In the genomic region with DNA sequence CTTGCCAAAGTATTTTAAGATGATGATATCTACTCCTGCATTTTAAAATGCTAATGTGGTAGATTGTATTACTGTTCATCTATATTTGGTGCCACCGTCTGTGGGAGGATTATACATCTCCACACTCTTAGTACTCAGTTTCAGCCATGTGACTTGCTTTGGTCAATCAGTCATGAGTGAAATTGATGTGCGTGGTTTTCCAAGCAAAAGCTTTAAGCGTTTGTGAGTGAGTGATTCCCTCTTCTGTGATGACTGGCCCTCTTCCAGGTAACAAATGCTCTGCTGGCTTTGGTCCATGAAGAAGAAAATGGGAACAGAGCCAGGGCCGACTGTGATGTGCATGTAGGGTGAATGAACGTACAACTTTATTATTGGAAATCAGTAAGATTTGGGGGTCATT, we compare ENCODE assay signal across 10 cellular contexts.
A peak's percentile ranks its signal among the peaks of the same experiment; 100 is the strongest.
DNase-seq lines count a peak whose midpoint lies in the region; ATAC-seq and TF ChIP-seq lines count a peak whose summit lies in the region.
"Had no signal": no experiment of that assay in that cellular context is flagged by ENCODE, and none has a peak within 500 bp of the region (broad histone marks: within the 10 kb centered on the region; RNA-seq: fewer than 3 reads in every experiment).

No MANE protein-coding gene starts in this region.

- H3K9me2 ChIP-seq in PC-9 (ENCODE audit: insufficient read depth), result no peaks in the 10 kb centered on the region

- H3K36me3 ChIP-seq in fibroblast of lung (ENCODE audit: control insufficient read depth, insufficient read depth, low read length) (no peaks in the 10 kb centered on the region), PC-9 (ENCODE audit: low read depth) (no peaks in the 10 kb centered on the region)
- H3K36me3 ChIP-seq: vagina had no signal

- no peaks in the 10 kb centered on the region for H4K20me1 ChIP-seq in fibroblast of lung (ENCODE audit: control insufficient read depth, extremely low read depth, insufficient read depth, low read length)
- no peaks in the 10 kb centered on the region for H4K20me1 ChIP-seq in PC-9 (ENCODE audit: insufficient read depth)

- H3K4me1 ChIP-seq in fibroblast of lung (ENCODE audit: control insufficient read depth, extremely low read depth, insufficient read depth, low read length) (no peaks in the 10 kb centered on the region), PC-9 (replicated peaks; ENCODE audit: insufficient read depth) (no peaks in the 10 kb centered on the region)
- H3K4me1 ChIP-seq: vagina had no signal

- H3K9ac ChIP-seq in fibroblast of lung (ENCODE audit: insufficient read depth, low read length), result no peak overlapping the region

- no peaks in the 10 kb centered on the region for H3K27me3 ChIP-seq in fibroblast of lung (ENCODE audit: control insufficient read depth, insufficient read depth, low read length)
- no peaks in the 10 kb centered on the region for H3K27me3 ChIP-seq in PC-9 (ENCODE audit: insufficient read depth, low read depth)
- H3K27me3 ChIP-seq: vagina had no signal

- H3K79me2 ChIP-seq in fibroblast of lung (ENCODE audit: control insufficient read depth, insufficient read depth, low read length) (no peaks in the 10 kb centered on the region), PC-9 (ENCODE audit: low read depth) (no peaks in the 10 kb centered on the region)

- H3K4me3 ChIP-seq in fibroblast of lung (replicated peaks in 1 of 4; ENCODE audit: control extremely low read depth in 1 of 4, insufficient read depth in 1 of 4, low read depth in 3 of 4, low read length in 4 of 4) (no peak overlapping the region), PC-9 (no peak overlapping the region)
- H3K4me3 ChIP-seq: vagina had no signal

- no peak for TF ChIP-seq CTCF in fibroblast of lung (conservative IDR thresholded peaks at IDR 0.05 in 1 of 2, IDR thresholded peaks at IDR 0.05 in 1 of 2; ENCODE audit: low read depth in 1 of 2, low read length in 2 of 2)
- no peak for TF ChIP-seq CTCF in PC-9 (conservative IDR thresholded peaks at IDR 0.05)

- no peak overlapping the region for H3K4me2 ChIP-seq in fibroblast of lung (ENCODE audit: extremely low read depth, insufficient read depth, low read length)
- no peak overlapping the region for H3K4me2 ChIP-seq in PC-9

- H3K27ac ChIP-seq in fibroblast of lung (ENCODE audit: insufficient read depth, low read length) (no peak overlapping the region), PC-9 (no peak overlapping the region)
- H3K27ac ChIP-seq: vagina had no signal

- H2AFZ ChIP-seq in fibroblast of lung (ENCODE audit: low read length) (no peak overlapping the region), PC-9 (no peak overlapping the region)

- DNase-seq in DMS79 (lab: John Stamatoyannopoulos, UW), result peak; percentile 54
- DNase-seq in NCI-H2171 treated with DMSO at 0.1 percent for 48 hours (lab: John Stamatoyannopoulos, UW), result peak; percentile 97
- DNase-seq in fibroblast of lung (ENCODE audit: low read depth in 2 of 2), result peak; percentile 31 to 39
- no peak for DNase-seq in PC-9
- DNase-seq in dedifferentiated amniotic fluid mesenchymal stem cell (ENCODE audit: extremely low spot score), result no peak
- no peak for DNase-seq in NCI-H1048 (lab: John Stamatoyannopoulos, UW)
- DNase-seq: endodermal cell had no signal

- no TSS peak for BruUV-seq in PC-9 (replicated peaks; lab: Mats Ljungman, UMichigan)

- intact Hi-C loops in PC-9 (cut with micrococcal nuclease; ENCODE audit: unreplicated experiment), result no loop called here

- H3F3A ChIP-seq in PC-9 (ENCODE audit: insufficient read depth, low read depth), result no peaks in the 10 kb centered on the region

- POLR2A ChIA-PET in PC-9 (lab: Charles Lee; ENCODE audit: unreplicated experiment), result interaction anchor here (0.6 kb wide), 1 partner anchor 876 kb away, joined by 6 read pairs; no protein-coding TSS in a partner anchor

- H3K9me3 ChIP-seq in fibroblast of lung (ENCODE audit: control insufficient read depth, insufficient read depth, low read depth, low read length) (no peaks in the 10 kb centered on the region), PC-9 (ENCODE audit: insufficient read depth, low read depth) (no peaks in the 10 kb centered on the region)
- H3K9me3 ChIP-seq: vagina had no signal

- ATAC-seq in HG02588 (IDR thresholded peaks at IDR 0.05; ENCODE audit: unreplicated experiment) (peak; percentile 50), HG03175 (IDR thresholded peaks at IDR 0.05; ENCODE audit: unreplicated experiment) (no peak)

- CTCF ChIA-PET in PC-9 (lab: Charles Lee), result no interaction called here

Comparison
In these comparisons a context has a peak if more than half of its experiments do, and no peak if none do; other contexts are left out.
1. DNase-seq: peak in DMS79 (single experiment), NCI-H2171 treated with DMSO at 0.1 percent for 48 hours (single experiment) and fibroblast of lung (2 of 2); none in PC-9 (0 of 2), dedifferentiated amniotic fluid mesenchymal stem cell (single experiment) and NCI-H1048 (single experiment).